Comparison of ENCODE assay signal across 13 cellular contexts in the genomic region with DNA sequence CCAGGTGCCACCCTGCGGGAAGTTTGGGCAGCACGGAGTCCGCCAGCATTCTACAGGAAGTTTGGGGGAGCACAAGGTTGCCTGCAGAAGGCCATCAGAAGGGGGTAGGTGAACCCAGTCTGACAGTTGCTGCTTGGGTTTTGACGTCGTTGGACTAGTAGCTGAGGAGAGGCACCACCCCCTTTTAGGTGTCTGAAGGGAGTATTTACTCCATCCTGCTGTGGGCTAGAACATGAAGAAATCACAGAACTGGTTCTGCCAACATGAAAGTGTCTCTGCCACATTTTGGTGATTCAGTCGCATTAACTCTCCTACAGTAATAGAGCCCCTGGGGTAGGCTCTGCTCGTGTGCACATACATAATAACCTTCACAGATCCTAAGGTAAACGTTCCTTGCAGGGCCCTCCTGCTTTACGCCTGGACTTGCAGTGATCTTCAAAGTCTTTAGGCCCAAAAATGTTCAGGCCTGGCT. TPM values are rescaled to one million over a fixed set of nuclear protein-coding genes. Genes with fewer than 3 reads are reported as not detected.
DNase-seq lines count a peak whose midpoint lies in the region; ATAC-seq and TF ChIP-seq lines count a peak whose summit lies in the region.
"Had no signal": no experiment of that assay in that cellular context is flagged by ENCODE, and none has a peak within 500 bp of the region (broad histone marks: within the 10 kb centered on the region; RNA-seq: fewer than 3 reads in every experiment).

No MANE protein-coding gene starts in this region.

- H3K79me2 ChIP-seq in parathyroid adenoma = no peaks in the 10 kb centered on the region

- 70 to 87% methylated on average over 3 to 6 of the region's 9 CpGs for WGBS in gastroesophageal sphincter (ENCODE audit: low coverage in 1 of 2), 2 donors

- H3K9me3 ChIP-seq in AG04450 (ENCODE audit: control insufficient read depth, insufficient read depth, low read length) (peaks cover 20% of the 10 kb centered on the region; the same call in 1 of the 2 replicates), gastroesophageal sphincter (no peaks in the 10 kb centered on the region), parathyroid adenoma (ENCODE audit: control insufficient read depth, low read length) (no peaks in the 10 kb centered on the region)

- H3K27me3 ChIP-seq in AG04450 (ENCODE audit: control insufficient read depth, insufficient read depth, low read length) (peaks cover 67% of the 10 kb centered on the region), gastroesophageal sphincter (peaks cover 46% of the 10 kb centered on the region), parathyroid adenoma (ENCODE audit: control insufficient read depth, insufficient read depth, low read length) (no peaks in the 10 kb centered on the region)

- TF ChIP-seq CTCF in AG04450 (IDR thresholded peaks at IDR 0.05; ENCODE audit: low read depth, low read length) (no peak), gastroesophageal sphincter (IDR thresholded peaks at IDR 0.05) (no peak), parathyroid adenoma (IDR thresholded peaks at IDR 0.05) (no peak)

- CTCF ChIA-PET in AG04450 (lab: Charles Lee) = interaction anchor here (0.6 to 1.0 kb wide), 2 partner anchors 32 to 37 kb away, joined by 3 to 5 read pairs; no protein-coding TSS in a partner anchor
- CTCF ChIA-PET in HEK293T (lab: Yijun Ruan, JAX) = interaction anchor here (1.3 kb wide), 1 partner anchor 148 kb away, joined by 3 read pairs; no protein-coding TSS in a partner anchor

- peak overlapping the region; percentile 97 for H2AFZ ChIP-seq in parathyroid adenoma

- no peak overlapping the region for H3K4me2 ChIP-seq in parathyroid adenoma (ENCODE audit: low read length)
- H3K4me2 ChIP-seq: KMS-11 had no signal

- no peak overlapping the region for H3K9ac ChIP-seq in parathyroid adenoma
- H3K9ac ChIP-seq: KMS-11 had no signal

- no peak for DNase-seq in AG04450 (ENCODE audit: low read depth, low spot score)
- DNase-seq in NCI-H345 treated with DMSO at 0.1 percent for 48 hours (lab: John Stamatoyannopoulos, UW; ENCODE audit: unreplicated experiment) = peak; percentile 24
- DNase-seq in germinal center (ENCODE audit: low spot score) = no peak
- DNase-seq in iPS-NIHi7 (ENCODE audit: extremely low spot score) = no peak
- DNase-seq in HEK293T (ENCODE audit: extremely low spot score) = no peak
- DNase-seq: GF-D8; NCI-H2171; stimulated activated naive B cell treated with anti-CD40 and anti-IgM and Interleukin-4, amounts not matched to agents 10 μg/mL and 1 μg/mL and 100 μg/mL, for 72 hours had no signal

- H3K4me1 ChIP-seq in gastroesophageal sphincter (peaks cover 0 to 44% (median 27%) of the 10 kb centered on the region in 3 donors), parathyroid adenoma (no peaks in the 10 kb centered on the region)
- H3K4me1 ChIP-seq: foreskin keratinocyte had no signal

- TF ChIP-seq EP300 in gastroesophageal sphincter (IDR thresholded peaks at IDR 0.05) = no peak

- TF ChIP-seq POLR2A in gastroesophageal sphincter (IDR thresholded peaks at IDR 0.05) = no peak

- H3K4me3 ChIP-seq in AG04450 (ENCODE audit: low read depth, low read length) (peak overlapping the region; percentile 49; the same call in 1 of the 2 replicates), gastroesophageal sphincter (peak overlapping the region in 1 of 2 donors; percentile 58), parathyroid adenoma (ENCODE audit: low read depth, low read length) (no peak overlapping the region)

- H3K36me3 ChIP-seq in gastroesophageal sphincter (no peaks in the 10 kb centered on the region), parathyroid adenoma (ENCODE audit: control insufficient read depth, insufficient read depth, low read length) (no peaks in the 10 kb centered on the region)

- ATAC-seq in gastroesophageal sphincter (no peak), GM19324 (IDR thresholded peaks at IDR 0.05; ENCODE audit: low FRiP score, unreplicated experiment) (no peak)
- ATAC-seq: stimulated activated naive B cell treated with anti-CD40 and anti-IgM and Interleukin-4, amounts not matched to agents 10 μg/mL and 1 μg/mL and 100 μg/mL, for 72 hours had no signal

- POLR2A ChIA-PET in AG04450 (lab: Yijun Ruan, JAX) = interaction anchor here (1.2 kb wide), 1 partner anchor 25 kb away, joined by 4 read pairs; no protein-coding TSS in a partner anchor
- POLR2A ChIA-PET in HEK293T (lab: Yijun Ruan, JAX) = no interaction called here

- no peak overlapping the region for H3K27ac ChIP-seq in AG04450 (ENCODE audit: low read depth, low read length)
- H3K27ac ChIP-seq in gastroesophageal sphincter = peak overlapping the region in 3 of 4 donors; percentile 70 to 72 (median 70)
- no peak overlapping the region for H3K27ac ChIP-seq in parathyroid adenoma
- H3K27ac ChIP-seq: foreskin keratinocyte, KMS-11 had no signal

TF ChIP-seq in HEK293T, 16 proteins besides CTCF, POLR2A, EP300 and RAD21:
- TF ChIP-seq CTBP1 (IDR thresholded peaks at IDR 0.05; ENCODE audit: borderline replicate concordance) = no peak
- no peak for TF ChIP-seq ZNF384 (IDR thresholded peaks at IDR 0.05)
- TF ChIP-seq FOXK2 (IDR thresholded peaks at IDR 0.05) = no peak
- no peak for TF ChIP-seq NFRKB (IDR thresholded peaks at IDR 0.05)
- TF ChIP-seq TARDBP (IDR thresholded peaks at IDR 0.05) = no peak
- TF ChIP-seq, protein P1, sequence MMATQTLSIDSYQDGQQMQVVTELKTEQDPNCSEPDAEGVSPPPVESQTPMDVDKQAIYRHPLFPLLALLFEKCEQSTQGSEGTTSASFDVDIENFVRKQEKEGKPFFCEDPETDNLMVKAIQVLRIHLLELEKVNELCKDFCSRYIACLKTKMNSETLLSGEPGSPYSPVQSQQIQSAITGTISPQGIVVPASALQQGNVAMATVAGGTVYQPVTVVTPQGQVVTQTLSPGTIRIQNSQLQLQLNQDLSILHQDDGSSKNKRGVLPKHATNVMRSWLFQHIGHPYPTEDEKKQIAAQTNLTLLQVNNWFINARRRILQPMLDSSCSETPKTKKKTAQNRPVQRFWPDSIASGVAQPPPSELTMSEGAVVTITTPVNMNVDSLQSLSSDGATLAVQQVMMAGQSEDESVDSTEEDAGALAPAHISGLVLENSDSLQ (IDR thresholded peaks at IDR 0.05) = no peak
TF ChIP-seq in HEK293T: peak in this region for 0.

RNA-seq across cellular contexts. Expression of a gene that starts 0.9 kb away (rescaled TPM):
- 0.15 and 0.16 TPM in 2 replicates for polyA plus RNA-seq in AG04450 (2011; rRNA removed)
- polyA minus RNA-seq in AG04450 (2011; rRNA and poly(A)+ RNA removed) = 0.05 and 0.09 TPM in 2 replicates
- total RNA-seq in gastroesophageal sphincter = 1 to 10 TPM; 1.6 to 6.6 (median 3.9) TPM
- total RNA-seq: foreskin keratinocyte had no signal
- polyA plus RNA-seq: foreskin keratinocyte had no signal

Comparison
In these comparisons a context has a peak if more than half of its experiments do, and no peak if none do; other contexts are left out.
1. H3K27ac ChIP-seq: peak in gastroesophageal sphincter (3 of 4); none in AG04450 (single experiment) and parathyroid adenoma (single experiment).